9 cellular contexts compared by ENCODE assay signal in the genomic region with DNA sequence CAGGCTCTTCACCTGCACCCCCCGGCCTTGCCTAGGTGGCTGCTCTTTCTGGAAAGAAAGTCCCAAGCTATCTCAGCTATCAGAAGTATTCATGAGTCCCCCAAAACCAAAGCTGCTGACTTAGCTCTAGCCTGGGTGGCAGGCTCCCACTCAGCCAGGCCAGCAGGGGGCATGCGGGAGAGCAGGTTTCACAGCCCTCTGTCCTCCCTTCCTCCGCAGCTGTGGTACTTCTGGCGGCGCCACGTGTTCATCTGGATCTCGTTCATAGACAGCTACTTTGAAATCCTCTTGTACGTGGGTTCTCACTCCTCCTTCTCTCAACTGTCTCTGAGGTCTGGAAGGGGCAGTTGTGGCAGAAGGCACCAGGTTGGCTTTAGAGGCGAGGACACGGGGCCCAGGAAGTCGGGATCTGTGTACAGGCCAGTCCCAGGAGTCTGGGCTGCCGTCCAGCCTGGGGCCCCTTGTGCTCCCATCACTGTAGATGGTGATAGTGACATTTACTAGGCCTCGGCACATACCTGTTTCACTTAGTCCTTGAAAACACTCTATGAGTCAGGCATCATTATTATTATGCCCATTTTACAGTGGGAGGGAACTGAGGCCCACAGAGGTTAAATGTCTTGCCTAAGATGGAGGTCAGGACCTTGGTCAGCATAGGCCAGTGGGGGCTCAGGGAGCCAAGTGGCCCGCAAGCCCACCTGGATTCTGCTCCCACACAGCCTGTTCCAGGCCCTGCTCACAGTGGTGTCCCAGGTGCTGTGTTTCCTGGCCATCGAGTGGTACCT. TPM values are rescaled to one million over a fixed set of nuclear protein-coding genes. Genes with fewer than 3 reads are reported as not detected.
DNase-seq lines count a peak whose midpoint lies in the region; ATAC-seq and TF ChIP-seq lines count a peak whose summit lies in the region.
"Had no signal": no experiment of that assay in that cellular context is flagged by ENCODE, and none has a peak within 500 bp of the region (broad histone marks: within the 10 kb centered on the region; RNA-seq: fewer than 3 reads in every experiment).

No MANE protein-coding gene starts in this region.

- ATAC-seq in heart left ventricle (peak; percentile 28 to 88 (median 70)), gastrocnemius medialis (no peak), HG03460 (IDR thresholded peaks at IDR 0.05; ENCODE audit: unreplicated experiment) (no peak)

- peak; percentile 49 for TF ChIP-seq CTCF in GM12865 (IDR thresholded peaks at IDR 0.05; ENCODE audit: insufficient read depth, low read depth, low read length, missing control alignments)
- peak; percentile 36 to 66 (median 49) for TF ChIP-seq CTCF in heart left ventricle (IDR thresholded peaks at IDR 0.05)
- peak in 3 of 5 experiments; percentile 23 to 39 (median 34) for TF ChIP-seq CTCF in gastrocnemius medialis (IDR thresholded peaks at IDR 0.05 in 4 of 5, conservative IDR thresholded peaks at IDR 0.05 in 1 of 5)

- H3K4me1 Mint-ChIP-seq in activated T-cell treated with anti-CD3 and anti-CD28 coated beads, Interleukin-2, amount 50 U/mL, for 24 hours (ENCODE audit: low read depth), result peaks cover 6% of the 10 kb centered on the region

- H3K27ac ChIP-seq in heart left ventricle, result no peak overlapping the region
- H3K27ac ChIP-seq in gastrocnemius medialis, result no peak overlapping the region

- H3K4me3 ChIP-seq in GM12865 (ENCODE audit: low read depth, low read length) (no peak overlapping the region), heart left ventricle (no peak overlapping the region), gastrocnemius medialis (no peak overlapping the region)
- H3K4me3 ChIP-seq: skin epidermis had no signal

- no peaks in the 10 kb centered on the region for H3K27me3 Mint-ChIP-seq in activated T-cell treated with anti-CD3 and anti-CD28 coated beads, Interleukin-2, amount 50 U/mL, for 24 hours

- TF ChIP-seq POLR2A in heart left ventricle (IDR thresholded peaks at IDR 0.05), result no peak
- no peak for TF ChIP-seq POLR2A in gastrocnemius medialis (IDR thresholded peaks at IDR 0.05)

- H3K27ac Mint-ChIP-seq in activated T-cell treated with anti-CD3 and anti-CD28 coated beads, Interleukin-2, amount 50 U/mL, for 24 hours, result peak overlapping the region; percentile 47

- H3K4me3 Mint-ChIP-seq in activated T-cell treated with anti-CD3 and anti-CD28 coated beads, Interleukin-2, amount 50 U/mL, for 24 hours, result no peak overlapping the region

- no peaks in the 10 kb centered on the region for H3K9me3 Mint-ChIP-seq in activated T-cell treated with anti-CD3 and anti-CD28 coated beads, Interleukin-2, amount 50 U/mL, for 24 hours

- 53 to 65% (median 61%) methylated on average over 15 of the region's 15 CpGs for WGBS in heart left ventricle, 4 donors

- in situ Hi-C loops in gastrocnemius medialis (cut with MboI; ENCODE audit: low sequenced_read_pairs in 4 of 4), result no loop called here

- H3K36me3 ChIP-seq in heart left ventricle, result peaks cover 0 to 81% (median 33%) of the 10 kb centered on the region in 9 donors
- no peaks in the 10 kb centered on the region for H3K36me3 ChIP-seq in gastrocnemius medialis

- H3K4me1 ChIP-seq in heart left ventricle, result no peaks in the 10 kb centered on the region
- H3K4me1 ChIP-seq in gastrocnemius medialis, result no peaks in the 10 kb centered on the region

- H3K36me3 Mint-ChIP-seq in activated T-cell treated with anti-CD3 and anti-CD28 coated beads, Interleukin-2, amount 50 U/mL, for 24 hours (ENCODE audit: low read depth), result peaks cover 72% of the 10 kb centered on the region

- no peak for DNase-seq in GM12865 (ENCODE audit: low read depth)
- DNase-seq in NAMALWA (ENCODE audit: low spot score), result peak; percentile 78
- peak; percentile 72 for DNase-seq in activated T-cell treated with anti-CD3 and anti-CD28 coated beads, Interleukin-2, amount 50 U/mL, for 24 hours
- DNase-seq in heart left ventricle, result peak in 3 of 5 donors; percentile 48 to 69 (median 55)
- no peak for DNase-seq in gastrocnemius medialis
- DNase-seq in NCI-H146 treated with DMSO at 0.1 percent for 48 hours (lab: John Stamatoyannopoulos, UW; ENCODE audit: unreplicated experiment), result no peak
- no peak for DNase-seq in NCI-H187 treated with DMSO at 0.1 percent for 48 hours (lab: John Stamatoyannopoulos, UW)

- H3K9me3 ChIP-seq in heart left ventricle, result no peaks in the 10 kb centered on the region
- no peaks in the 10 kb centered on the region for H3K9me3 ChIP-seq in gastrocnemius medialis

- H3K27me3 ChIP-seq in heart left ventricle (no peaks in the 10 kb centered on the region), gastrocnemius medialis (no peaks in the 10 kb centered on the region)

- intact Hi-C loops in heart left ventricle (cut with DNase I), result no loop called here
- intact Hi-C loops in gastrocnemius medialis (cut with DNase I; ENCODE audit: low total_unique reads), result no loop called here

RNA-seq across cellular contexts. Expression of a gene that starts 12.9 kb away (rescaled TPM):
- total RNA-seq in heart left ventricle (10 to 100 TPM in 5 of 9 donors, 1 to 10 TPM in 4; 5.8 to 43.5 (median 11.5) TPM), gastrocnemius medialis (1 to 10 TPM; 2.9 to 4.4 (median 3.4) TPM)
- 1 to 10 TPM; 5.2 to 8.6 TPM for polyA plus RNA-seq in heart left ventricle

RNA-seq across cellular contexts. Expression of a gene that starts 47.4 kb away (rescaled TPM):
- 1,000 to 10,000 TPM in 8 of 9 donors, 100 to 1,000 TPM in 1; 665 to 2,180 (median 1,547) TPM for total RNA-seq in heart left ventricle
- polyA plus RNA-seq in heart left ventricle, result 1,000 to 10,000 TPM in 1 of 2 donors, 100 to 1,000 TPM in 1; 932 to 1,006 TPM
- total RNA-seq in gastrocnemius medialis, result 1,000 to 10,000 TPM; 1,099 to 1,543 (median 1,420) TPM

Comparison
In these comparisons a context has a peak if more than half of its experiments do, and no peak if none do; other contexts are left out.
1. DNase-seq: peak in NAMALWA (single experiment), activated T-cell treated with anti-CD3 and anti-CD28 coated beads, Interleukin-2, amount 50 U/mL, for 24 hours (single experiment) and heart left ventricle (3 of 5); none in GM12865 (single experiment), gastrocnemius medialis (0 of 2), NCI-H146 treated with DMSO at 0.1 percent for 48 hours (single experiment) and NCI-H187 treated with DMSO at 0.1 percent for 48 hours (single experiment).
2. ATAC-seq: peak in heart left ventricle (4 of 4); none in gastrocnemius medialis (0 of 2) and HG03460 (single experiment).
3. Peak in every context shown above with its lines, with median percentiles within 50 percentile points of each other: CTCF ChIP-seq.